Comparison of ENCODE assay signal across 17 cellular contexts in genomic region chr3:134928819-134929218, GRCh38.
"Had no signal": no experiment of that assay in that cellular context is flagged by ENCODE, and none has a peak within 500 bp of the region (broad histone marks: within the 10 kb centered on the region; RNA-seq: fewer than 3 reads in every experiment).

No MANE protein-coding gene starts in this region.

- H3K4me2 ChIP-seq: smooth muscle cell had no signal

- DNase-seq: effector memory CD8-positive, alpha-beta T cell; gastrocnemius medialis; heart right ventricle; mammary epithelial cell; mucosa of descending colon; naive thymus-derived CD8-positive, alpha-beta T cell; posterior cingulate gyrus; stimulated activated CD4-positive, alpha-beta T cell treated with anti-CD3 and anti-CD28 coated beads, Interleukin-2, amount 100 ng/mL, for 48 hours; stimulated activated naive CD4-positive, alpha-beta T cell treated with Interleukin-2 at 50 U/mL for 16 hours; trophoblast cell had no signal

- H3K27ac Mint-ChIP-seq: dendritic cell treated with granulocyte-macrophage colony-stimulating factor and Interleukin-4, amounts not matched to agents 40 ng/mL and 50 ng/mL, for 4 days; effector memory CD8-positive, alpha-beta T cell; naive thymus-derived CD8-positive, alpha-beta T cell had no signal

- FAIRE-seq: islet of Langerhans had no signal

- H3K27ac ChIP-seq: epithelial cell of prostate, esophagus muscularis mucosa, gastrocnemius medialis, heart right ventricle, right atrium auricular region had no signal

- H3K9me3 ChIP-seq: gastrocnemius medialis, mucosa of descending colon had no signal

- H3K4me3 ChIP-seq: esophagus muscularis mucosa, gastrocnemius medialis, heart right ventricle, mucosa of descending colon, right atrium auricular region, smooth muscle cell had no signal

- H3K36me3 Mint-ChIP-seq: naive thymus-derived CD8-positive, alpha-beta T cell had no signal

- H3K27me3 Mint-ChIP-seq: dendritic cell treated with granulocyte-macrophage colony-stimulating factor and Interleukin-4, amounts not matched to agents 40 ng/mL and 50 ng/mL, for 4 days; effector memory CD8-positive, alpha-beta T cell had no signal

- ATAC-seq: effector memory CD8-positive, alpha-beta T cell; gastrocnemius medialis; heart right ventricle; left lobe of liver; mucosa of descending colon; naive thymus-derived CD8-positive, alpha-beta T cell had no signal

- H3K4me1 ChIP-seq: gastrocnemius medialis, heart right ventricle, right atrium auricular region had no signal

- H3K4me3 Mint-ChIP-seq: dendritic cell treated with granulocyte-macrophage colony-stimulating factor and Interleukin-4, amounts not matched to agents 40 ng/mL and 50 ng/mL, for 4 days; effector memory CD8-positive, alpha-beta T cell; naive thymus-derived CD8-positive, alpha-beta T cell had no signal

- H3K27me3 ChIP-seq: esophagus muscularis mucosa, gastrocnemius medialis, heart right ventricle, right atrium auricular region had no signal

- H3K36me3 ChIP-seq: esophagus muscularis mucosa, gastrocnemius medialis, heart right ventricle, right atrium auricular region had no signal
